Comparison of ENCODE assay signal across 10 cellular contexts in the genomic region with DNA sequence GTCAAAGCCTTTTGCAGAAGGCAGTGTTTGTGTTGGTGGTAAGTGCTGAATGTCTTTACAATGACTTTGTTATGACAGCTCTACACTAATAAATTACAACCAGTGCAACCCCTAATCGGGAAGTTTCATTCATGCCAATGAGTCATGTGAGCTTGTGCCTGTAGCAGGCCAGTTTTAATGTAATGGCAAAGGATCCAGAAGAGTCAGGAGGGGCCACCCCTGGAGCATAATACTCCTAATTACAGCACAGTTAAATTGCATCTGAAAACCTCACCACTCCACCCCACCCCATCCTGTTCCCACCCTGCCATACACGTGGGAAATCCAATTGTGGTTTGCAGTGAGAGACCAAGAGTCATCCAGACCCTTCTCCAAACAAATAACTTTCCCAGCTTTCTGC.
A peak's percentile ranks its signal among the peaks of the same experiment; 100 is the strongest.
DNase-seq lines count a peak whose midpoint lies in the region; ATAC-seq and TF ChIP-seq lines count a peak whose summit lies in the region.
"Had no signal": no experiment of that assay in that cellular context is flagged by ENCODE, and none has a peak within 500 bp of the region (broad histone marks: within the 10 kb centered on the region; RNA-seq: fewer than 3 reads in every experiment).

No MANE protein-coding gene starts in this region.

- POLR2A ChIA-PET in activated CD8-positive, alpha-beta T cell treated with anti-CD3 and anti-CD28 coated beads, Interleukin-2, amount 10 ng/mL, durations not matched to agents 7 days and 5 days (lab: Charles Lee): no interaction called here

- H3K4me1 ChIP-seq in neural progenitor cell: no peaks in the 10 kb centered on the region

- no peaks in the 10 kb centered on the region for H3F3A ChIP-seq in neural progenitor cell (ENCODE audit: low read depth)

- peak; percentile 47 for DNase-seq in DMS79 treated with DMSO at 0.1 percent for 48 hours (lab: John Stamatoyannopoulos, UW)
- peak; percentile 44 for DNase-seq in NCI-H2107 (lab: John Stamatoyannopoulos, UW)
- DNase-seq in astrocyte of the spinal cord (ENCODE audit: low read depth, low spot score): peak; percentile 78
- DNase-seq in neural progenitor cell (ENCODE audit: low spot score): no peak
- DNase-seq in activated CD8-positive, alpha-beta T cell treated with anti-CD3 and anti-CD28 coated beads, Interleukin-2, amount 10 ng/mL, durations not matched to agents 7 days and 5 days: no peak
- DNase-seq in ecto neural progenitor cell (ENCODE audit: low spot score): no peak
- no peak for DNase-seq in activated CD4-positive, alpha-beta T cell treated with anti-CD3 and anti-CD28 coated beads for 48 hours
- DNase-seq: naive B cell had no signal

- in situ Hi-C loops in astrocyte of the spinal cord (cut with HindIII; ENCODE audit: low sequenced_read_pairs): no loop called here

- no peak overlapping the region for H3K9ac ChIP-seq in neural progenitor cell

- no peak overlapping the region for H3K27ac ChIP-seq in neural progenitor cell
- H3K27ac ChIP-seq: gastrocnemius medialis had no signal

- ATAC-seq in HG03460 (IDR thresholded peaks at IDR 0.05; ENCODE audit: unreplicated experiment): no peak
- no peak for ATAC-seq in activated CD8-positive, alpha-beta T cell treated with anti-CD3 and anti-CD28 coated beads, Interleukin-2, amount 10 ng/mL, durations not matched to agents 7 days and 5 days
- ATAC-seq: gastrocnemius medialis had no signal

- peak overlapping the region; percentile 20 for H2AFZ ChIP-seq in neural progenitor cell (replicated peaks)

- no peaks in the 10 kb centered on the region for H3K27me3 ChIP-seq in neural progenitor cell
- H3K27me3 ChIP-seq: gastrocnemius medialis had no signal

- CTCF ChIA-PET in activated CD8-positive, alpha-beta T cell treated with anti-CD3 and anti-CD28 coated beads, Interleukin-2, amount 10 ng/mL, durations not matched to agents 7 days and 5 days (lab: Charles Lee): no interaction called here

- H3K27me3 Mint-ChIP-seq in neural progenitor cell (ENCODE audit: insufficient read depth, low read depth): no peaks in the 10 kb centered on the region
- H3K27me3 Mint-ChIP-seq in activated CD8-positive, alpha-beta T cell treated with anti-CD3 and anti-CD28 coated beads, Interleukin-2, amount 10 ng/mL, durations not matched to agents 7 days and 5 days (ENCODE audit: low read depth): no peaks in the 10 kb centered on the region

- no peak overlapping the region for H3K4me3 Mint-ChIP-seq in neural progenitor cell
- no peak overlapping the region for H3K4me3 Mint-ChIP-seq in activated CD8-positive, alpha-beta T cell treated with anti-CD3 and anti-CD28 coated beads, Interleukin-2, amount 10 ng/mL, durations not matched to agents 7 days and 5 days

- no peaks in the 10 kb centered on the region for H3K79me2 ChIP-seq in neural progenitor cell (ENCODE audit: low read depth)

- TF ChIP-seq CTCF in astrocyte of the spinal cord (IDR thresholded peaks at IDR 0.05; ENCODE audit: low read depth, low read length): no peak
- TF ChIP-seq CTCF in neural progenitor cell (IDR thresholded peaks at IDR 0.05): no peak

- peaks cover 5% of the 10 kb centered on the region for H3K4me1 Mint-ChIP-seq in neural progenitor cell
- H3K4me1 Mint-ChIP-seq in activated CD8-positive, alpha-beta T cell treated with anti-CD3 and anti-CD28 coated beads, Interleukin-2, amount 10 ng/mL, durations not matched to agents 7 days and 5 days (ENCODE audit: low read depth): no peaks in the 10 kb centered on the region
- H3K4me1 Mint-ChIP-seq: naive B cell had no signal

- no peak overlapping the region for H3K27ac Mint-ChIP-seq in neural progenitor cell
- no peak overlapping the region for H3K27ac Mint-ChIP-seq in activated CD8-positive, alpha-beta T cell treated with anti-CD3 and anti-CD28 coated beads, Interleukin-2, amount 10 ng/mL, durations not matched to agents 7 days and 5 days
- H3K27ac Mint-ChIP-seq: naive B cell had no signal

- no peak overlapping the region for H3K4me3 ChIP-seq in astrocyte of the spinal cord (ENCODE audit: low read depth, low read length)
- H3K4me3 ChIP-seq in neural progenitor cell: no peak overlapping the region
- H3K4me3 ChIP-seq: gastrocnemius medialis had no signal

- no peak overlapping the region for H3K4me2 ChIP-seq in neural progenitor cell

- H4K20me1 ChIP-seq in neural progenitor cell (ENCODE audit: low read depth): no peaks in the 10 kb centered on the region

- H3K36me3 ChIP-seq in neural progenitor cell: no peaks in the 10 kb centered on the region
- H3K36me3 ChIP-seq: gastrocnemius medialis had no signal

- H3K9me3 ChIP-seq in neural progenitor cell (ENCODE audit: low read depth): no peaks in the 10 kb centered on the region
- H3K9me3 ChIP-seq: gastrocnemius medialis had no signal

- no peaks in the 10 kb centered on the region for H3K36me3 Mint-ChIP-seq in neural progenitor cell
- H3K36me3 Mint-ChIP-seq in activated CD8-positive, alpha-beta T cell treated with anti-CD3 and anti-CD28 coated beads, Interleukin-2, amount 10 ng/mL, durations not matched to agents 7 days and 5 days (ENCODE audit: low read depth): no peaks in the 10 kb centered on the region
- H3K36me3 Mint-ChIP-seq: naive B cell had no signal

- no peaks in the 10 kb centered on the region for H3K9me3 Mint-ChIP-seq in neural progenitor cell
- no peaks in the 10 kb centered on the region for H3K9me3 Mint-ChIP-seq in activated CD8-positive, alpha-beta T cell treated with anti-CD3 and anti-CD28 coated beads, Interleukin-2, amount 10 ng/mL, durations not matched to agents 7 days and 5 days (ENCODE audit: insufficient read depth)

Comparison
In these comparisons a context has a peak if more than half of its experiments do, and no peak if none do; other contexts are left out.
1. DNase-seq: peak in DMS79 treated with DMSO at 0.1 percent for 48 hours (single experiment), NCI-H2107 (single experiment) and astrocyte of the spinal cord (single experiment); none in neural progenitor cell (single experiment), activated CD8-positive, alpha-beta T cell treated with anti-CD3 and anti-CD28 coated beads, Interleukin-2, amount 10 ng/mL, durations not matched to agents 7 days and 5 days (single experiment), ecto neural progenitor cell (single experiment) and activated CD4-positive, alpha-beta T cell treated with anti-CD3 and anti-CD28 coated beads for 48 hours (single experiment).